ENCODE assay signal across 6 cellular contexts in genomic region chr11:64759131-64759721, GRCh38. TPM values are rescaled to one million over a fixed set of nuclear protein-coding genes. Genes with fewer than 3 reads are reported as not detected.
DNase-seq lines count a peak whose midpoint lies in the region; ATAC-seq, FAIRE-seq and TF ChIP-seq lines count a peak whose summit lies in the region.

No MANE protein-coding gene starts in this region.

- H3K4me1 Mint-ChIP-seq in T-helper 17 cell, result peaks cover 43% of the 10 kb centered on the region

- H3K27ac Mint-ChIP-seq in T-helper 17 cell, result peak overlapping the region; percentile 95

- 38 to 48% (median 41%) methylated on average over 12 to 21 of the region's 21 CpGs for WGBS in heart left ventricle, 4 donors

- DNase-seq in T-helper 17 cell (no peak), heart left ventricle (peak in 2 of 5 donors; percentile 31 to 46), skeletal muscle cell (ENCODE audit: low read depth) (no peak), HTR-8/SVneo (ENCODE audit: insufficient read length, low spot score) (no peak), C1 segment of cervical spinal cord (lab: John Stamatoyannopoulos, UW) (no peak)

- peaks cover 11 to 58% (median 46%) of the 10 kb centered on the region in 12 donors for H3K4me1 ChIP-seq in heart left ventricle

- no peak for TF ChIP-seq CTCF in heart left ventricle (IDR thresholded peaks at IDR 0.05)

- no peaks in the 10 kb centered on the region for H3K27me3 Mint-ChIP-seq in T-helper 17 cell

- H3K36me3 Mint-ChIP-seq in T-helper 17 cell (ENCODE audit: low read depth), result peaks cover 5% of the 10 kb centered on the region

- H3K36me3 ChIP-seq in heart left ventricle, result peaks cover 0 to 28% (median 22%) of the 10 kb centered on the region in 9 donors

- H3K4me3 Mint-ChIP-seq in T-helper 17 cell, result peak overlapping the region; percentile 81

- H3K9me3 ChIP-seq in T-helper 17 cell (ENCODE audit: control insufficient read depth, low read length, poor library complexity, severe bottlenecking), result no peaks in the 10 kb centered on the region
- H3K9me3 ChIP-seq in heart left ventricle, result no peaks in the 10 kb centered on the region

- no peak for TF ChIP-seq POLR2A in heart left ventricle (IDR thresholded peaks at IDR 0.05)

- peak overlapping the region; percentile 2 to 61 (median 44) for H3K4me3 ChIP-seq in heart left ventricle
- peak overlapping the region; percentile 6 for H3K4me3 ChIP-seq in skeletal muscle cell (ENCODE audit: low read depth, low read length)

- no peak for FAIRE-seq in HTR-8/SVneo (lab: Jason Lieb, UNC)

- no peaks in the 10 kb centered on the region for H3K27me3 ChIP-seq in heart left ventricle

- H3K27ac ChIP-seq in heart left ventricle, result peak overlapping the region; percentile 22 to 89 (median 76)

- ATAC-seq in T-helper 17 cell (no peak), heart left ventricle (peak; percentile 5 to 21 (median 16)), HG02885 (IDR thresholded peaks at IDR 0.05; ENCODE audit: poor library complexity, unreplicated experiment) (no peak)

- intact Hi-C loops in heart left ventricle (cut with DNase I), result no loop called here

RNA-seq across cellular contexts. Expression of gene PYGM, which starts 0.5 kb away (rescaled TPM):
- total RNA-seq in T-helper 17 cell, result 10 to 100 TPM; 11.8 to 27.1 TPM
- 100 to 1,000 TPM in 4 of 9 donors, 10 to 100 TPM in 5; 51.6 to 167 (median 89.9) TPM for total RNA-seq in heart left ventricle
- polyA plus RNA-seq in heart left ventricle, result 10 to 100 TPM; 10.3 to 71.8 TPM

RNA-seq across cellular contexts. Expression of gene RASGRP2, which starts 15.3 kb away (rescaled TPM):
- total RNA-seq in T-helper 17 cell (100 to 1,000 TPM; 464 to 502 TPM), heart left ventricle (10 to 100 TPM; 22.2 to 34.0 (median 28.1) TPM)
- polyA plus RNA-seq in heart left ventricle, result 10 to 100 TPM; 16.2 to 78.9 TPM

RNA-seq across cellular contexts. Expression of gene SF1, which starts 19.1 kb away (rescaled TPM):
- total RNA-seq in T-helper 17 cell (1,000 to 10,000 TPM; 1,476 to 1,622 TPM), heart left ventricle (100 to 1,000 TPM; 103 to 349 (median 157) TPM)
- polyA plus RNA-seq in heart left ventricle, result 10 to 100 TPM; 59.2 to 65.5 TPM

RNA-seq across cellular contexts. Expression of gene NRXN2, which starts 36.2 kb away (rescaled TPM):
- under 1 TPM; 0.21 to 0.32 TPM for total RNA-seq in T-helper 17 cell
- 1 to 10 TPM in 4 of 9 donors, under 1 TPM in 4, not detected in 1; 0.62 to 5.5 (median 1.3) TPM for total RNA-seq in heart left ventricle
- polyA plus RNA-seq in heart left ventricle, result under 1 TPM; 0.42 to 0.65 TPM

RNA-seq across cellular contexts. Expression of gene MAP4K2, which starts 43.8 kb away (rescaled TPM):
- total RNA-seq in T-helper 17 cell (10 to 100 TPM; 97.8 to 99.2 TPM), heart left ventricle (10 to 100 TPM in 3 of 9 donors, 1 to 10 TPM in 6; 7.0 to 27.5 (median 8.6) TPM)
- 1 to 10 TPM; 7.8 to 9.5 TPM for polyA plus RNA-seq in heart left ventricle

Comparison
In these comparisons a context has a peak if more than half of its experiments do, and no peak if none do; other contexts are left out.
1. ATAC-seq: peak in heart left ventricle (4 of 4); none in T-helper 17 cell (single experiment) and HG02885 (single experiment).
2. RNA of gene RASGRP2, which starts 15.3 kb away (total RNA-seq): 464 to 502 TPM in T-helper 17 cell; 22.2 to 34.0 TPM in heart left ventricle; every median in the first group is over 10 times any median in the second.
3. RNA of gene SF1, which starts 19.1 kb away (total RNA-seq): 1,476 to 1,622 TPM in T-helper 17 cell; 103 to 349 TPM in heart left ventricle; every median in the first group is over 4 times any median in the second.